Comparison of ENCODE assay signal across 17 cellular contexts in the genomic region with DNA sequence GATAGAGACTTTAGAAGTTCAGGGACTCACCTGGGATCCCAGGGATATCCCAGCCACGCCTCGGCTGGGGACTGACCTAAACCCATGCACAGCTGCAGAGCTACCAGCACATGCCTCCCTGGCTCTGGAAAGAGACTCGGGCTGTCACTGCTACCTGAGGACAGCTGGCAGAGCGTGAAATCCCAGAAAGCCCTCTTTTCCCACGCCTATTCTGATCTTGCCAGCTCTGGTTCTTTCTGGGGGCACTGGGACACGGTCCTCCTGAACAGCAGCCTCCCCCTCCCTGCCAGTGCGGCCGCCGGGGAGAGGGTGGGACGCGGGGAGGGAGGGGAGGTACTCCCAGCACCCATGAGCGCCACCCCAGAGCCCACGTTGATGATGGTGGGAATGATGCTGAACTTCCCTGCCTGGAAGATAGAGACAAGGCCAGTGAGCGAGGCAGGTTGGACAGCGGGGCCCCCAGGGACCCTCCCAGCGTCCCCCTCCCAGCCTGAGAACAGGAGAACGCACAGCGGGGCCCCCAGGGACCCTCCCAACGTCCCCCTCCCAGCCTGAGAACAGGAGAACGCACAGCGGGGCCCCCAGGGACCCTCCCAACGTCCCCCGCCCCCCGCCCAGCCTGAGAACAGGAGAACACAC. TPM values are rescaled to one million over a fixed set of nuclear protein-coding genes. Genes with fewer than 3 reads are reported as not detected.
"Had no signal": no experiment of that assay in that cellular context is flagged by ENCODE, and none has a peak within 500 bp of the region (broad histone marks: within the 10 kb centered on the region; RNA-seq: fewer than 3 reads in every experiment).

No MANE protein-coding gene starts in this region.

- H3K9me3 ChIP-seq: heart right ventricle had no signal

- H3K4me3 Mint-ChIP-seq: activated CD8-positive, alpha-beta T cell treated with anti-CD3 and anti-CD28 coated beads, Interleukin-2, amount 10 ng/mL, durations not matched to agents 7 days and 5 days; activated T-helper 1 cell treated with anti-CD3 and anti-CD28 coated beads, Interleukin-12 subunit alpha, Interleukin-12 subunit beta, Interleukin-2, Interleukin-4 antibody, amounts not matched to agents 30 ng/mL and 10 ng/mL and 1 ng/mL, durations not matched to agents 14 hours and 24 hours and 36 hours; mesothelial cell of epicardium; type B pancreatic cell had no signal

- H3K4me3 ChIP-seq: heart right ventricle had no signal

- H3K4me1 Mint-ChIP-seq: mesothelial cell of epicardium had no signal

- H3K27ac ChIP-seq: heart right ventricle had no signal

- H3K9me3 Mint-ChIP-seq: activated T-helper 1 cell treated with anti-CD3 and anti-CD28 coated beads, Interleukin-12 subunit alpha, Interleukin-12 subunit beta, Interleukin-2, Interleukin-4 antibody, amounts not matched to agents 30 ng/mL and 10 ng/mL and 1 ng/mL, durations not matched to agents 14 hours and 24 hours and 36 hours; mesothelial cell of epicardium; type B pancreatic cell had no signal

- H3K36me3 Mint-ChIP-seq: mesothelial cell of epicardium, type B pancreatic cell had no signal

- ATAC-seq: activated CD8-positive, alpha-beta T cell treated with anti-CD3 and anti-CD28 coated beads, Interleukin-2, amount 10 ng/mL, durations not matched to agents 7 days and 5 days; heart right ventricle; right cardiac atrium had no signal

- H3K27ac Mint-ChIP-seq: activated CD8-positive, alpha-beta T cell treated with anti-CD3 and anti-CD28 coated beads, Interleukin-2, amount 10 ng/mL, durations not matched to agents 7 days and 5 days; activated T-helper 1 cell treated with anti-CD3 and anti-CD28 coated beads, Interleukin-12 subunit alpha, Interleukin-12 subunit beta, Interleukin-2, Interleukin-4 antibody, amounts not matched to agents 30 ng/mL and 10 ng/mL and 1 ng/mL, durations not matched to agents 14 hours and 24 hours and 36 hours; mesothelial cell of epicardium; progenitor cell of endocrine pancreas; type B pancreatic cell had no signal

- FAIRE-seq: colon, frontal cortex had no signal

- DNase-seq: activated CD8-positive, alpha-beta memory T cell treated with anti-CD3 and anti-CD28 coated beads, Interleukin-2, amount 50 U/mL, for 48 hours; activated CD8-positive, alpha-beta T cell treated with anti-CD3 and anti-CD28 coated beads, Interleukin-2, amount 10 ng/mL, durations not matched to agents 7 days and 5 days; activated naive CD4-positive, alpha-beta T cell; aorta; heart right ventricle; islet precursor cell; stimulated activated CD4-positive, alpha-beta T cell treated with anti-CD3 and anti-CD28 coated beads, Interleukin-1b, Interleukin-23, amount 100 ng/mL, for 48 hours; stimulated activated naive CD4-positive, alpha-beta T cell; substantia nigra; T1000 had no signal

RNA-seq across cellular contexts. Expression of a gene that starts 38.4 kb away (rescaled TPM):
- polyA plus RNA-seq: aorta had no signal
